ENCODE assay signal across 8 cellular contexts in the genomic region with DNA sequence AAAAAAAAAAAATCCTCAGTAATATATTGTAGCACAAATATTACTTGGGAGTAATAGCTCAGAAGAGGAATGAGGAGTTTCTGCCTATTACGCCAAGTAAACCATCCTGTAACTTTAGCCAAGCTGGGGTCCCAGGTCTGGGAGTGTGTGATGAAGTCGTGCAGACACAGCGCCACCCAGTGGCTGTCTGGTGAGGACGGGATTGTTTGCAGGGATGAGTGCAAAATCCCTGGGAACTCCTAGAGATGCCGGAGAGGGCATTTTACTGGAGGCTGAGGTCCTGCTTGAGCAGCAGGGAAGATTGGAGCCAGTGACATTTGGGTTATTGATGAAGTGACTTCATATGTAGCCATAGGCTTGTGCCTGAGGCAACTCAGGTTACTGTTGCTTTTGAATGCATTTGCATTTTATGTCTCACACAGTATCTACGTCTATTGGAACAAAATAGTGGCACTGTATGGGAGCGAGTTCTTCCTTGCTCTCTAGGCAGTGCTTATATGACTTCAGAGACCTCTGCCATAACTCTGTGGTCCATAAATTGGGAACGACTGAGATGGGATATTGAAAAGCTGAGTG.
DNase-seq lines count a peak whose midpoint lies in the region; TF ChIP-seq lines count a peak whose summit lies in the region.

No MANE protein-coding gene starts in this region.

- H3K27me3 ChIP-seq in WERI-Rb-1 (ENCODE audit: insufficient read depth, low read depth, severe bottlenecking) (peaks cover 13% of the 10 kb centered on the region), kidney epithelial cell (ENCODE audit: control insufficient read depth, insufficient read depth, low read length) (no peaks in the 10 kb centered on the region)

- H3K4me3 ChIP-seq in WERI-Rb-1 (ENCODE audit: low read depth, low read length): no peak overlapping the region
- no peak overlapping the region for H3K4me3 ChIP-seq in kidney epithelial cell (ENCODE audit: low read depth, low read length)

- TF ChIP-seq CTCF in WERI-Rb-1 (IDR thresholded peaks at IDR 0.05; ENCODE audit: low read depth, low read length) (peak; percentile 89), kidney epithelial cell (IDR thresholded peaks at IDR 0.05; ENCODE audit: insufficient read depth, low read length, poor library complexity, severe bottlenecking) (peak; percentile 88)

- POLR2A ChIA-PET in HEK293T (lab: Yijun Ruan, JAX): no interaction called here

- H3K27ac ChIP-seq in WERI-Rb-1: no peak overlapping the region
- no peak overlapping the region for H3K27ac ChIP-seq in caudate nucleus (ENCODE audit: low read depth, low read length)

- DNase-seq in GM03348 (ENCODE audit: low spot score) (peak; percentile 71), HEK293T (ENCODE audit: extremely low spot score) (peak; percentile 83), NCI-H1694 treated with DMSO at 0.1 percent for 48 hours (lab: John Stamatoyannopoulos, UW) (peak; percentile 26), WERI-Rb-1 (peak; percentile 77), caudate nucleus (lab: John Stamatoyannopoulos, UW) (peak in 58 of 61 donors; percentile 2 to 82 (median 52)), kidney epithelial cell (ENCODE audit: low read depth) (peak; percentile 5), DMS79 treated with DMSO at 0.1 percent for 48 hours (lab: John Stamatoyannopoulos, UW) (no peak)
- peak; percentile 54 to 58 for DNase-seq in stimulated activated CD4-positive, alpha-beta T cell treated with anti-CD3 and anti-CD28 coated beads, Interleukin-2, amount 100 ng/mL, for 48 hours

- H3K36me3 ChIP-seq in WERI-Rb-1: no peaks in the 10 kb centered on the region
- H3K36me3 ChIP-seq in kidney epithelial cell (ENCODE audit: control insufficient read depth, insufficient read depth, low read length): no peaks in the 10 kb centered on the region

- CTCF ChIA-PET in HEK293T (lab: Yijun Ruan, JAX): interaction anchor here (0.9 to 1.3 kb wide), 5 partner anchors 9 to 112 kb away, joined by 3 to 4 read pairs (median 3); no protein-coding TSS in a partner anchor

- H3K9me3 ChIP-seq in WERI-Rb-1 (ENCODE audit: severe bottlenecking): no peaks in the 10 kb centered on the region

TF ChIP-seq in HEK293T, 16 proteins besides CTCF, POLR2A, EP300 and RAD21:
- TF ChIP-seq LEF1 (IDR thresholded peaks at IDR 0.05; ENCODE audit: borderline replicate concordance) (no peak), SUZ12 (IDR thresholded peaks at IDR 0.05) (no peak), TARDBP (IDR thresholded peaks at IDR 0.05) (no peak), PKNOX1 (IDR thresholded peaks at IDR 0.05) (no peak), ZNF384 (IDR thresholded peaks at IDR 0.05) (no peak), FOXM1 (IDR thresholded peaks at IDR 0.05; ENCODE audit: borderline replicate concordance) (no peak), NFRKB (IDR thresholded peaks at IDR 0.05) (no peak)
